24 cellular contexts compared by ENCODE assay signal in the genomic region with DNA sequence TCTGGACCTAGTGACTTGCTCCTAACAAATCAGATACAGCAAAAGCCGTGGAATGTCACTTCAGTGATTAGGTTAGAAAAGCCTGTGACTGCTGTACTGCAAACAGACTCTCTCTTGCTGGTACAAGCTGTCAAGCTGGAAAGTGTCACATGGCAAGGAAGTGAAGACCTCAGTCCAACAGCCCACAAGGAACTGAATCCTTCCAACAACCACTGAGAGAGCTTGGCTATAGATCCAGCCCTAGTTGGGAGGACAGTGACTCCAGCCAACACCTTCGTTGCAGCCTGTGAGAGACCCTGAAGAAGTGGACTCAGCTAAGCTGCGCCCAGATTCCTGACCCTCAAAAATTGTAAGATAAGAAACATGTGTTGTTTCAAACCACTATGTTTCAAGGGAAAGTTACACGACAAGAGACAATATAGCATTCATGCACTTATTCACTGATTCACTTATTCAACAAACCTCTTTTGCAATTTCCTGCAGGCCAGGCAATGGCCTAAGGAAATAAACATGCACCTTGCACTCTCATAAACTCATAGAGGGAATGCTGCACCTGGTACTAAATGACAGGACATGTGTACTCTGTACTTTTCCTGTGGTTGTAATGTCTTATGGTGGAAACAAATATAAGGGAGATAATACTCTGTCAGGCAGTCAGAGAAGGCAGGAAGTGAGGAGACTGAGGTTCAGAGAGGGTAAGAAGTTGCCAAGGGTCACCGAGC.
DNase-seq lines count a peak whose midpoint lies in the region; ATAC-seq, FAIRE-seq and TF ChIP-seq lines count a peak whose summit lies in the region.
"Had no signal": no experiment of that assay in that cellular context is flagged by ENCODE, and none has a peak within 500 bp of the region (broad histone marks: within the 10 kb centered on the region; RNA-seq: fewer than 3 reads in every experiment).

No MANE protein-coding gene starts in this region.

- H3K4me3 Mint-ChIP-seq in Caco-2 (ENCODE audit: unreplicated experiment) = no peak overlapping the region

- H3K36me3 Mint-ChIP-seq in Caco-2 (ENCODE audit: insufficient read depth, unreplicated experiment) = no peaks in the 10 kb centered on the region

- no TSS peak for BruUV-seq in Caco-2 (replicated peaks; lab: Mats Ljungman, UMichigan)

- peak; percentile 98 for ATAC-seq in mucosa of descending colon
- ATAC-seq in HG03439 (IDR thresholded peaks at IDR 0.05; ENCODE audit: unreplicated experiment) = no peak
- ATAC-seq: K562 had no signal

- H3K9me3 ChIP-seq in Caco-2 (no peaks in the 10 kb centered on the region), mucosa of descending colon (no peaks in the 10 kb centered on the region), GM23248 (ENCODE audit: low read depth) (no peaks in the 10 kb centered on the region)

- POLR2A ChIA-PET in Caco-2 (lab: Charles Lee) = no interaction called here

- peaks cover 6% of the 10 kb centered on the region; the same call in 1 of the 2 replicates for H3F3A ChIP-seq in GM23248 (ENCODE audit: insufficient read depth)

- no peaks in the 10 kb centered on the region for H3K4me1 Mint-ChIP-seq in Caco-2 (ENCODE audit: low read depth, unreplicated experiment)

- TF ChIP-seq CTCF in Caco-2 (IDR thresholded peaks at IDR 0.05; ENCODE audit: insufficient read depth in 1 of 2, low read depth in 1 of 2, low read length in 1 of 2, severe bottlenecking in 1 of 2, unreplicated experiment in 1 of 2) (no peak), bronchial epithelial cell (IDR thresholded peaks at IDR 0.05; ENCODE audit: insufficient read depth, low read length, severe bottlenecking) (no peak), mucosa of descending colon (IDR thresholded peaks at IDR 0.05) (no peak)

- no peak overlapping the region for H3K9ac ChIP-seq in GM23248

- no peak overlapping the region for H3K4me2 ChIP-seq in GM23248 (ENCODE audit: unreplicated experiment)

- no peak overlapping the region for H2AFZ ChIP-seq in GM23248

- H3K27ac ChIP-seq in GM23248 = no peak overlapping the region

- no peaks in the 10 kb centered on the region for H3K9me3 Mint-ChIP-seq in Caco-2 (ENCODE audit: unreplicated experiment)

- H3K27me3 ChIP-seq in Caco-2 (replicated peaks; ENCODE audit: control insufficient read depth, insufficient read depth, low read length) (no peaks in the 10 kb centered on the region), bronchial epithelial cell (ENCODE audit: control insufficient read depth, insufficient read depth, low read length) (no peaks in the 10 kb centered on the region), GM23248 (replicated peaks; ENCODE audit: insufficient read depth) (no peaks in the 10 kb centered on the region)

- no peaks in the 10 kb centered on the region for H3K79me2 ChIP-seq in GM23248 (ENCODE audit: insufficient read depth)

- H4K20me1 ChIP-seq in GM23248 (ENCODE audit: insufficient read depth) = no peaks in the 10 kb centered on the region

- no peak for FAIRE-seq in bronchial epithelial cell (lab: Jason Lieb, UNC)
- FAIRE-seq: GM12892, GM19239, H54, K562 had no signal

- CTCF ChIA-PET in Caco-2 (lab: Charles Lee) = no interaction called here

- H3K27me3 Mint-ChIP-seq in Caco-2 (ENCODE audit: insufficient read depth, unreplicated experiment) = no peaks in the 10 kb centered on the region

- H3K4me3 ChIP-seq in Caco-2 (ENCODE audit: low read depth, low read length) (no peak overlapping the region), bronchial epithelial cell (ENCODE audit: low read depth, low read length) (no peak overlapping the region), mucosa of descending colon (no peak overlapping the region), GM23248 (no peak overlapping the region)
- H3K4me3 ChIP-seq: K562 had no signal

- H3K27ac Mint-ChIP-seq in Caco-2 (ENCODE audit: unreplicated experiment) = no peak overlapping the region

- intact Hi-C loops in Caco-2 (cut with micrococcal nuclease; ENCODE audit: unreplicated experiment) (no loop called here), mucosa of descending colon (cut with DNase I, micrococcal nuclease) (no loop called here)

- in situ Hi-C loops in G401 (cut with HindIII; ENCODE audit: low sequenced_read_pairs) (no loop called here), GM23248 (cut with MboI) (no loop called here)

- peaks cover 13% of the 10 kb centered on the region for H3K4me1 ChIP-seq in Caco-2
- peaks cover 2% of the 10 kb centered on the region for H3K4me1 ChIP-seq in mucosa of descending colon (ENCODE audit: low read depth)
- H3K4me1 ChIP-seq in GM23248 (ENCODE audit: insufficient read depth) = peaks cover 2% of the 10 kb centered on the region

- H3K36me3 ChIP-seq in Caco-2 (ENCODE audit: control insufficient read depth, insufficient read depth, low read length) = no peaks in the 10 kb centered on the region
- H3K36me3 ChIP-seq in bronchial epithelial cell (ENCODE audit: control insufficient read depth, insufficient read depth, low read length) = no peaks in the 10 kb centered on the region
- no peaks in the 10 kb centered on the region for H3K36me3 ChIP-seq in mucosa of descending colon (ENCODE audit: low read depth)
- no peaks in the 10 kb centered on the region for H3K36me3 ChIP-seq in GM23248 (ENCODE audit: low read depth)

- WGBS in GM23248 (ENCODE audit: low coverage in 1 of 2, low lambda C conversion rate in 2 of 2, missing lambda C conversion rate in 2 of 2), 2 experiments = 69 to 74% methylated on average over 5 of the region's 5 CpGs

- no peaks in the 10 kb centered on the region; the same call in 1 of the 2 replicates for H3K9me2 ChIP-seq in GM23248 (ENCODE audit: insufficient read depth)

- DNase-seq in Caco-2 (peak; percentile 46 to 68), G401 (ENCODE audit: low spot score) (peak; percentile 14), bronchial epithelial cell (ENCODE audit: low read depth) (peak; percentile 17), mucosa of descending colon (peak in 1 of 3 donors; percentile 44), GM23248 (no peak)
- DNase-seq in stimulated activated naive CD4-positive, alpha-beta T cell treated with Interleukin-2 at 50 U/mL for 16 hours (lab: John Stamatoyannopoulos, UW) = no peak
- DNase-seq in stimulated activated CD4-positive, alpha-beta T cell treated with anti-CD3 and anti-CD28 coated beads, Interleukin-12 subunit alpha, Interleukin-12 subunit beta, amount 100 ng/mL, for 4 hours = no peak
- DNase-seq: EL; GF-D8; Kasumi-1; NCI-H1092 treated with DMSO at 0.1 percent for 48 hours; NCI-H1436; NCI-H187; NCI-H2171 treated with DMSO at 0.1 percent for 48 hours; NCI-H526; NCI-H82; NK-92 treated with Interleukin-12 subunit alpha and Interleukin-12 subunit beta, amount 100 ng/mL, for 24 hours; RPMI8226; SHP77 had no signal

Comparison
In these comparisons a context has a peak if more than half of its experiments do, and no peak if none do; other contexts are left out.
1. DNase-seq: peak in Caco-2 (2 of 2), G401 (single experiment) and bronchial epithelial cell (single experiment); none in stimulated activated naive CD4-positive, alpha-beta T cell treated with Interleukin-2 at 50 U/mL for 16 hours (single experiment), stimulated activated CD4-positive, alpha-beta T cell treated with anti-CD3 and anti-CD28 coated beads, Interleukin-12 subunit alpha, Interleukin-12 subunit beta, amount 100 ng/mL, for 4 hours (single experiment) and GM23248 (single experiment).